In the genomic region with DNA sequence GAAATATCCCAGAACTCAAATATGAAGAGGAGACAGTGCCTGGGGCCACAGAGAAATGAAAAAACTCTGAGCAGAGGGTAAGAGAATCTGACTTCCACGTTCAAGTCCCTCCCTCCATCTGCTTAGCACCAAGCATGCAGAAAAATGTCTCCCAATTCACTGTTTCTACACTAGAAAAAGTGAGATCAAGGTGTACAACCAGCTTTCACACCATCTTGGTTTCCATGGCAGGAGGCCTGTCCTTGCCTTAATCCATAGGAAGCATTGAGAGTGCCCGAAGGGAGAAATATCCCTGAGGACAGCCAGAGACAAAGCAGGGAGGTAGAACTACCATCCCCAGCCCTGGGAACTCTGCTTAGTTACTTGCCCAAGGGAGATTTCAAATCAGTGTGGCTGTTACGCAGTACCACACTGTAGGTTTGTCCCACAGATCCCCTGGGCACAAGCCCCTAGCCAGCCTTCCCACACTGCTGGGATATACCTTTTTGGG, we compare ENCODE assay signal across 1 cellular context.
TF ChIP-seq lines count a peak whose summit lies in the region.

No MANE protein-coding gene starts in this region.

TF ChIP-seq in HepG2, 621 proteins besides CTCF, POLR2A, EP300 and RAD21 (continued from another document):
- TF ChIP-seq, protein P1, sequence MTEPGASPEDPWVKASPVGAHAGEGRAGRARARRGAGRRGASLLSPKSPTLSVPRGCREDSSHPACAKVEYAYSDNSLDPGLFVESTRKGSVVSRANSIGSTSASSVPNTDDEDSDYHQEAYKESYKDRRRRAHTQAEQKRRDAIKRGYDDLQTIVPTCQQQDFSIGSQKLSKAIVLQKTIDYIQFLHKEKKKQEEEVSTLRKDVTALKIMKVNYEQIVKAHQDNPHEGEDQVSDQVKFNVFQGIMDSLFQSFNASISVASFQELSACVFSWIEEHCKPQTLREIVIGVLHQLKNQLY (CRISPR knock-in tag; IDR thresholded peaks at IDR 0.05) = no peak
- TF ChIP-seq, protein P2, sequence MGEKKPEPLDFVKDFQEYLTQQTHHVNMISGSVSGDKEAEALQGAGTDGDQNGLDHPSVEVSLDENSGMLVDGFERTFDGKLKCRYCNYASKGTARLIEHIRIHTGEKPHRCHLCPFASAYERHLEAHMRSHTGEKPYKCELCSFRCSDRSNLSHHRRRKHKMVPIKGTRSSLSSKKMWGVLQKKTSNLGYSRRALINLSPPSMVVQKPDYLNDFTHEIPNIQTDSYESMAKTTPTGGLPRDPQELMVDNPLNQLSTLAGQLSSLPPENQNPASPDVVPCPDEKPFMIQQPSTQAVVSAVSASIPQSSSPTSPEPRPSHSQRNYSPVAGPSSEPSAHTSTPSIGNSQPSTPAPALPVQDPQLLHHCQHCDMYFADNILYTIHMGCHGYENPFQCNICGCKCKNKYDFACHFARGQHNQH (CRISPR knock-in tag; IDR thresholded peaks at IDR 0.05) = no peak
- no peak for TF ChIP-seq BHLHE40 (IDR thresholded peaks at IDR 0.05; ENCODE audit: low read length)
- TF ChIP-seq CCAR2 (optimal IDR thresholded peaks at IDR 0.05; ENCODE audit: low read depth, low read length) = no peak
- no peak for TF ChIP-seq KDM5A (IDR thresholded peaks at IDR 0.05; ENCODE audit: borderline replicate concordance, low read length)
- no peak for TF ChIP-seq NFKBIZ (CRISPR knock-in tag; IDR thresholded peaks at IDR 0.05)
- no peak for TF ChIP-seq ZNF710 (CRISPR knock-in tag; IDR thresholded peaks at IDR 0.05; ENCODE audit: borderline replicate concordance)
- TF ChIP-seq ZNF780A (CRISPR knock-in tag; IDR thresholded peaks at IDR 0.05) = no peak
- TF ChIP-seq ZMYM4 (CRISPR knock-in tag; IDR thresholded peaks at IDR 0.05) = no peak
- TF ChIP-seq CHD2 (IDR thresholded peaks at IDR 0.05; ENCODE audit: low read depth, low read length) = no peak
- TF ChIP-seq, protein P3, sequence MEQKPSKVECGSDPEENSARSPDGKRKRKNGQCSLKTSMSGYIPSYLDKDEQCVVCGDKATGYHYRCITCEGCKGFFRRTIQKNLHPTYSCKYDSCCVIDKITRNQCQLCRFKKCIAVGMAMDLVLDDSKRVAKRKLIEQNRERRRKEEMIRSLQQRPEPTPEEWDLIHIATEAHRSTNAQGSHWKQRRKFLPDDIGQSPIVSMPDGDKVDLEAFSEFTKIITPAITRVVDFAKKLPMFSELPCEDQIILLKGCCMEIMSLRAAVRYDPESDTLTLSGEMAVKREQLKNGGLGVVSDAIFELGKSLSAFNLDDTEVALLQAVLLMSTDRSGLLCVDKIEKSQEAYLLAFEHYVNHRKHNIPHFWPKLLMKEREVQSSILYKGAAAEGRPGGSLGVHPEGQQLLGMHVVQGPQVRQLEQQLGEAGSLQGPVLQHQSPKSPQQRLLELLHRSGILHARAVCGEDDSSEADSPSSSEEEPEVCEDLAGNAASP (CRISPR knock-in tag; IDR thresholded peaks at IDR 0.05; ENCODE audit: borderline replicate concordance) = no peak
